In genomic region chr17:58056476-58056875, GRCh38 we compare ENCODE assay signal across 1 cellular context.
TF ChIP-seq lines count a peak whose summit lies in the region.

No MANE protein-coding gene starts in this region.

TF ChIP-seq in H1, 55 proteins besides CTCF, POLR2A, EP300 and RAD21 (continued from another document):
- TF ChIP-seq CHD7 (IDR thresholded peaks at IDR 0.05; ENCODE audit: insufficient replicate concordance, low read length) (no peak), SUZ12 (IDR thresholded peaks at IDR 0.05; ENCODE audit: low read length) (no peak), BRCA1 (IDR thresholded peaks at IDR 0.05; ENCODE audit: low read depth, low read length) (no peak), YY1 (IDR thresholded peaks at IDR 0.05; ENCODE audit: low read depth, low read length) (no peak), JUN (IDR thresholded peaks at IDR 0.05; ENCODE audit: low read depth, low read length) (no peak), RNF2 (IDR thresholded peaks at IDR 0.05; ENCODE audit: borderline replicate concordance, low read depth, low read length, missing control alignments, poor library complexity, severe bottlenecking) (no peak)
